Comparison of ENCODE assay signal across 8 cellular contexts in genomic region chr14:74362361-74362915, GRCh38. TPM values are rescaled to one million over a fixed set of nuclear protein-coding genes. Genes with fewer than 3 reads are reported as not detected.
DNase-seq lines count a peak whose midpoint lies in the region; ATAC-seq and TF ChIP-seq lines count a peak whose summit lies in the region.

No MANE protein-coding gene starts in this region.

- H3K4me3 Mint-ChIP-seq in activated CD4-positive, alpha-beta memory T cell treated with anti-CD3 and anti-CD28 coated beads, Interleukin-2, amount 10 ng/mL, durations not matched to agents 7 days and 5 days = no peak overlapping the region
- H3K4me3 Mint-ChIP-seq in memory B cell = no peak overlapping the region

- CTCF ChIA-PET in BJ (lab: Yijun Ruan, JAX) = interaction anchor here (0.7 to 3.0 kb wide), 6 partner anchors 12 to 131 kb away, joined by 3 to 30 read pairs (median 5); partner anchors contain the start of genes ISCA2 and NPC2
- CTCF ChIA-PET in HEK293T (lab: Yijun Ruan, JAX) = interaction anchor here (0.9 to 1.3 kb wide), 2 partner anchors 97 to 117 kb away, joined by 3 read pairs; no protein-coding TSS in a partner anchor
- CTCF ChIA-PET in activated CD4-positive, alpha-beta memory T cell treated with anti-CD3 and anti-CD28 coated beads, Interleukin-2, amount 10 ng/mL, durations not matched to agents 7 days and 5 days (lab: Charles Lee) = interaction anchor here (0.8 kb wide), 1 partner anchor 469 kb away, joined by 6 read pairs; no protein-coding TSS in a partner anchor

- ATAC-seq in memory B cell (ENCODE audit: low read depth) (peak; percentile 71), HG03095 (IDR thresholded peaks at IDR 0.05; ENCODE audit: unreplicated experiment) (no peak)

- no peaks in the 10 kb centered on the region for H3K4me1 Mint-ChIP-seq in activated CD4-positive, alpha-beta memory T cell treated with anti-CD3 and anti-CD28 coated beads, Interleukin-2, amount 10 ng/mL, durations not matched to agents 7 days and 5 days
- peaks cover 2% of the 10 kb centered on the region for H3K4me1 Mint-ChIP-seq in memory B cell

- TF ChIP-seq CTCF in BJ (IDR thresholded peaks at IDR 0.05; ENCODE audit: insufficient read depth, low read depth, low read length) = peak; percentile 94

- no peak overlapping the region for H3K27ac Mint-ChIP-seq in activated CD4-positive, alpha-beta memory T cell treated with anti-CD3 and anti-CD28 coated beads, Interleukin-2, amount 10 ng/mL, durations not matched to agents 7 days and 5 days
- no peak overlapping the region for H3K27ac Mint-ChIP-seq in memory B cell

- no peak overlapping the region for H3K4me3 ChIP-seq in BJ (ENCODE audit: low read depth, low read length)

- H3K27me3 Mint-ChIP-seq in activated CD4-positive, alpha-beta memory T cell treated with anti-CD3 and anti-CD28 coated beads, Interleukin-2, amount 10 ng/mL, durations not matched to agents 7 days and 5 days = peaks cover 13% of the 10 kb centered on the region
- H3K27me3 Mint-ChIP-seq in memory B cell = peaks cover 3% of the 10 kb centered on the region

- no peaks in the 10 kb centered on the region for H3K9me3 Mint-ChIP-seq in activated CD4-positive, alpha-beta memory T cell treated with anti-CD3 and anti-CD28 coated beads, Interleukin-2, amount 10 ng/mL, durations not matched to agents 7 days and 5 days
- H3K9me3 Mint-ChIP-seq in memory B cell = no peaks in the 10 kb centered on the region

- no peaks in the 10 kb centered on the region for H3K36me3 ChIP-seq in BJ (ENCODE audit: control insufficient read depth, insufficient read depth, low read length)

- H3K27me3 ChIP-seq in BJ (ENCODE audit: control insufficient read depth, insufficient read depth, low read length) = peaks cover 16% of the 10 kb centered on the region

- POLR2A ChIA-PET in BJ (lab: Charles Lee) = no interaction called here
- POLR2A ChIA-PET in HEK293T (lab: Yijun Ruan, JAX) = no interaction called here
- POLR2A ChIA-PET in activated CD4-positive, alpha-beta memory T cell treated with anti-CD3 and anti-CD28 coated beads, Interleukin-2, amount 10 ng/mL, durations not matched to agents 7 days and 5 days (lab: Charles Lee) = no interaction called here

- peak; percentile 9 for DNase-seq in BJ (ENCODE audit: low read depth)
- peak; percentile 94 for DNase-seq in HEK293T (ENCODE audit: extremely low spot score)
- peak; percentile 83 for DNase-seq in NCI-H69 (lab: John Stamatoyannopoulos, UW)
- DNase-seq in activated CD4-positive, alpha-beta memory T cell treated with anti-CD3 and anti-CD28 coated beads, Interleukin-2, amount 10 ng/mL, durations not matched to agents 7 days and 5 days = peak; percentile 68
- peak; percentile 42 for DNase-seq in effector CD8-positive, alpha-beta T cell (lab: John Stamatoyannopoulos, UW)
- peak; percentile 73 to 74 for DNase-seq in memory B cell (ENCODE audit: low spot score in 2 of 2)
- peak; percentile 29 for DNase-seq in stimulated activated CD8-positive, alpha-beta memory T cell treated with anti-CD3 and anti-CD28 coated beads, Interleukin-15, amount 100 ng/mL, for 24 hours (ENCODE audit: low read depth)

- no peaks in the 10 kb centered on the region for H3K36me3 Mint-ChIP-seq in activated CD4-positive, alpha-beta memory T cell treated with anti-CD3 and anti-CD28 coated beads, Interleukin-2, amount 10 ng/mL, durations not matched to agents 7 days and 5 days (ENCODE audit: low read depth)
- no peaks in the 10 kb centered on the region for H3K36me3 Mint-ChIP-seq in memory B cell

TF ChIP-seq in HEK293T, 16 proteins besides CTCF, POLR2A, EP300 and RAD21:
- TF ChIP-seq L3MBTL2 (conservative IDR thresholded peaks at IDR 0.05) = no peak
- no peak for TF ChIP-seq FOXA1 (IDR thresholded peaks at IDR 0.05)
- no peak for TF ChIP-seq TARDBP (IDR thresholded peaks at IDR 0.05)
- no peak for TF ChIP-seq LEF1 (IDR thresholded peaks at IDR 0.05; ENCODE audit: borderline replicate concordance)
- no peak for TF ChIP-seq ELF4 (IDR thresholded peaks at IDR 0.05)
- no peak for TF ChIP-seq FOXK2 (IDR thresholded peaks at IDR 0.05)
- TF ChIP-seq SP1 (IDR thresholded peaks at IDR 0.05) = no peak
- no peak for TF ChIP-seq FOXM1 (IDR thresholded peaks at IDR 0.05; ENCODE audit: borderline replicate concordance)
- TF ChIP-seq, protein P1, sequence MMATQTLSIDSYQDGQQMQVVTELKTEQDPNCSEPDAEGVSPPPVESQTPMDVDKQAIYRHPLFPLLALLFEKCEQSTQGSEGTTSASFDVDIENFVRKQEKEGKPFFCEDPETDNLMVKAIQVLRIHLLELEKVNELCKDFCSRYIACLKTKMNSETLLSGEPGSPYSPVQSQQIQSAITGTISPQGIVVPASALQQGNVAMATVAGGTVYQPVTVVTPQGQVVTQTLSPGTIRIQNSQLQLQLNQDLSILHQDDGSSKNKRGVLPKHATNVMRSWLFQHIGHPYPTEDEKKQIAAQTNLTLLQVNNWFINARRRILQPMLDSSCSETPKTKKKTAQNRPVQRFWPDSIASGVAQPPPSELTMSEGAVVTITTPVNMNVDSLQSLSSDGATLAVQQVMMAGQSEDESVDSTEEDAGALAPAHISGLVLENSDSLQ (IDR thresholded peaks at IDR 0.05) = no peak
- TF ChIP-seq NFRKB (IDR thresholded peaks at IDR 0.05) = no peak

RNA-seq across cellular contexts. Expression of gene VRTN, which starts 14.2 kb away (rescaled TPM):
- not detected in 2 replicates for polyA plus RNA-seq in BJ (2011; rRNA removed)
- not detected in 2 replicates for polyA minus RNA-seq in BJ (2011; rRNA and poly(A)+ RNA removed)
- total RNA-seq in activated CD4-positive, alpha-beta memory T cell treated with anti-CD3 and anti-CD28 coated beads, Interleukin-2, amount 10 ng/mL, durations not matched to agents 7 days and 5 days = not detected

RNA-seq across cellular contexts. Expression of gene ABCD4, which starts 59.7 kb away (rescaled TPM):
- polyA plus RNA-seq in BJ (2011; rRNA removed) = 8.4 and 12.4 TPM in 2 replicates
- polyA minus RNA-seq in BJ (2011; rRNA and poly(A)+ RNA removed) = 11.5 and 11.7 TPM in 2 replicates
- 10 to 100 TPM; 52.7 to 54.4 TPM for total RNA-seq in activated CD4-positive, alpha-beta memory T cell treated with anti-CD3 and anti-CD28 coated beads, Interleukin-2, amount 10 ng/mL, durations not matched to agents 7 days and 5 days

Comparison
In these comparisons a context has a peak if more than half of its experiments do, and no peak if none do; other contexts are left out.
1. DNase-seq: peak in every context shown above with its lines; median percentile 94 in HEK293T; 83 in NCI-H69; 74 in memory B cell; 68 in activated CD4-positive, alpha-beta memory T cell treated with anti-CD3 and anti-CD28 coated beads, Interleukin-2, amount 10 ng/mL, durations not matched to agents 7 days and 5 days; 42 in effector CD8-positive, alpha-beta T cell; 29 in stimulated activated CD8-positive, alpha-beta memory T cell treated with anti-CD3 and anti-CD28 coated beads, Interleukin-15, amount 100 ng/mL, for 24 hours; 9 in BJ.